ENCODE assay signal across 13 cellular contexts in genomic region chr10:14758994-14759664, GRCh38. TPM values are rescaled to one million over a fixed set of nuclear protein-coding genes. Genes with fewer than 3 reads are reported as not detected.
DNase-seq lines count a peak whose midpoint lies in the region; ATAC-seq and FAIRE-seq lines count a peak whose summit lies in the region.
"Had no signal": no experiment of that assay in that cellular context is flagged by ENCODE, and none has a peak within 500 bp of the region (broad histone marks: within the 10 kb centered on the region; RNA-seq: fewer than 3 reads in every experiment).

No MANE protein-coding gene starts in this region.

- H3K27ac ChIP-seq in small intestine (ENCODE audit: low read depth in 1 of 2, low read length in 1 of 2), result no peak overlapping the region

- peak; percentile 67 for DNase-seq in activated effector memory CD4-positive, alpha-beta T cell treated with anti-CD3 and anti-CD28 coated beads, Interleukin-2, amount 50 U/mL, for 16 hours
- no peak for DNase-seq in activated effector memory CD4-positive, alpha-beta T cell treated with Interleukin-2 at 50 U/mL for 16 hours
- DNase-seq in Jurkat, Clone E6-1 (ENCODE audit: low read depth, low spot score), result peak; percentile 18
- DNase-seq in activated CD4-positive, alpha-beta T cell treated with anti-CD3 and anti-CD28 coated beads, Interleukin-2, amount 50 U/mL, for 48 hours, result peak; percentile 6 to 33
- peak; percentile 59 for DNase-seq in small intestine
- no peak for DNase-seq in NCI-H1417 treated with DMSO at 0.1 percent for 48 hours (lab: John Stamatoyannopoulos, UW)
- DNase-seq: NCI-H446 had no signal

- H3K27me3 Mint-ChIP-seq in stimulated activated memory B cell treated with anti-CD40 and anti-IgM and Interleukin-4, amounts not matched to agents 10 μg/mL and 1 μg/mL and 100 μg/mL, for 72 hours, result no peaks in the 10 kb centered on the region
- H3K27me3 Mint-ChIP-seq: central memory CD8-positive, alpha-beta T cell; T-cell; type B pancreatic cell had no signal

- no peaks in the 10 kb centered on the region for H3K36me3 ChIP-seq in small intestine (ENCODE audit: control insufficient read depth in 2 of 2, insufficient read depth in 2 of 2, low read length in 2 of 2)

- H3K4me3 ChIP-seq in Jurkat, Clone E6-1 (ENCODE audit: low read length), result no peak overlapping the region
- H3K4me3 ChIP-seq in small intestine (ENCODE audit: low read depth in 1 of 2, low read length in 2 of 2), result no peak overlapping the region

- no peaks in the 10 kb centered on the region for H3K9me3 ChIP-seq in small intestine (ENCODE audit: control insufficient read depth, low read depth)

- no peaks in the 10 kb centered on the region for H3K9me3 Mint-ChIP-seq in stimulated activated memory B cell treated with anti-CD40 and anti-IgM and Interleukin-4, amounts not matched to agents 10 μg/mL and 1 μg/mL and 100 μg/mL, for 72 hours
- H3K9me3 Mint-ChIP-seq: central memory CD8-positive, alpha-beta T cell; T-cell; type B pancreatic cell had no signal

- no peaks in the 10 kb centered on the region for H3K27me3 ChIP-seq in small intestine (ENCODE audit: control insufficient read depth in 2 of 2, insufficient read depth in 2 of 2, low read length in 2 of 2)

- H3K27ac Mint-ChIP-seq in stimulated activated memory B cell treated with anti-CD40 and anti-IgM and Interleukin-4, amounts not matched to agents 10 μg/mL and 1 μg/mL and 100 μg/mL, for 72 hours, result no peak overlapping the region
- H3K27ac Mint-ChIP-seq: progenitor cell of endocrine pancreas, T-cell, type B pancreatic cell had no signal

- ATAC-seq in GM21423 (IDR thresholded peaks at IDR 0.05; ENCODE audit: unreplicated experiment), result no peak
- no peak for ATAC-seq in stimulated activated memory B cell treated with anti-CD40 and anti-IgM and Interleukin-4, amounts not matched to agents 10 μg/mL and 1 μg/mL and 100 μg/mL, for 72 hours

- no peaks in the 10 kb centered on the region for H3K36me3 Mint-ChIP-seq in stimulated activated memory B cell treated with anti-CD40 and anti-IgM and Interleukin-4, amounts not matched to agents 10 μg/mL and 1 μg/mL and 100 μg/mL, for 72 hours
- H3K36me3 Mint-ChIP-seq: T-cell, type B pancreatic cell had no signal

- no peak for FAIRE-seq in small intestine (lab: Jason Lieb, UNC)

- WGBS in small intestine, 3 donors, result 75 to 90% (median 79%) methylated on average over 8 of the region's 8 CpGs

- H3K4me3 Mint-ChIP-seq in stimulated activated memory B cell treated with anti-CD40 and anti-IgM and Interleukin-4, amounts not matched to agents 10 μg/mL and 1 μg/mL and 100 μg/mL, for 72 hours, result no peak overlapping the region
- H3K4me3 Mint-ChIP-seq: central memory CD8-positive, alpha-beta T cell; T-cell; type B pancreatic cell had no signal

- H3K4me1 ChIP-seq in small intestine (ENCODE audit: control insufficient read depth in 2 of 2, insufficient read depth in 1 of 2, low read depth in 1 of 2, low read length in 1 of 2), result no peaks in the 10 kb centered on the region

- peaks cover 14% of the 10 kb centered on the region for H3K4me1 Mint-ChIP-seq in stimulated activated memory B cell treated with anti-CD40 and anti-IgM and Interleukin-4, amounts not matched to agents 10 μg/mL and 1 μg/mL and 100 μg/mL, for 72 hours

RNA-seq across cellular contexts. Expression of gene FAM107B, which starts 15.6 kb away (rescaled TPM):
- 32.2 TPM for polyA plus RNA-seq in Jurkat, Clone E6-1 (2012; ENCODE audit: insufficient read depth, insufficient read length)
- polyA plus RNA-seq in small intestine, result 10 to 100 TPM; 33.3 to 38.7 (median 38.6) TPM

Comparison
In these comparisons a context has a peak if more than half of its experiments do, and no peak if none do; other contexts are left out.
1. DNase-seq: peak in activated effector memory CD4-positive, alpha-beta T cell treated with anti-CD3 and anti-CD28 coated beads, Interleukin-2, amount 50 U/mL, for 16 hours (single experiment), Jurkat, Clone E6-1 (single experiment), activated CD4-positive, alpha-beta T cell treated with anti-CD3 and anti-CD28 coated beads, Interleukin-2, amount 50 U/mL, for 48 hours (2 of 2) and small intestine (single experiment); none in activated effector memory CD4-positive, alpha-beta T cell treated with Interleukin-2 at 50 U/mL for 16 hours (single experiment) and NCI-H1417 treated with DMSO at 0.1 percent for 48 hours (single experiment).